Comparison of ENCODE assay signal across 16 cellular contexts in the genomic region with DNA sequence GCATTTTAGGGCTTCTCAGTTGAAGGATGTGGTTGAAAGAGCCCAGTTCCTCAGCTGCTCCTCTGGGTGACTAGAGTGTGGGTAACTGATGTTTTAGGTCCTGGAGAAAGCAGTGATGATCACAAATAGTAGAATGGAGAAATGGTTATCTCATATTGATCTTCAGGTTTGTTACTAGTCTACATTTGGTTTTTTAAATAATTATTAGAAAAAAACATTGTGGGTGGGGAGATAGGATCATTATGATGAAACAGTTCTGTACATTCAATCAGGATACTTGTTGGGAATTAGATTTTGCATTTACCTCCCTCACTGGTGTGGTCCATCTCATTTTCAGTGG. TPM values are rescaled to one million over a fixed set of nuclear protein-coding genes. Genes with fewer than 3 reads are reported as not detected.
DNase-seq lines count a peak whose midpoint lies in the region; ATAC-seq and TF ChIP-seq lines count a peak whose summit lies in the region.
"Had no signal": no experiment of that assay in that cellular context is flagged by ENCODE, and none has a peak within 500 bp of the region (broad histone marks: within the 10 kb centered on the region; RNA-seq: fewer than 3 reads in every experiment).

No MANE protein-coding gene starts in this region.

- H3K4me1 Mint-ChIP-seq in activated T-cell treated with anti-CD3 and anti-CD28 coated beads, Interleukin-2, amount 50 U/mL, for 24 hours (ENCODE audit: low read depth), result peaks cover 83% of the 10 kb centered on the region
- peaks cover 65% of the 10 kb centered on the region for H3K4me1 Mint-ChIP-seq in osteocyte (ENCODE audit: unreplicated experiment)

- peak overlapping the region; percentile 95 for H3K27ac Mint-ChIP-seq in activated T-cell treated with anti-CD3 and anti-CD28 coated beads, Interleukin-2, amount 50 U/mL, for 24 hours
- peak overlapping the region; percentile 77 for H3K27ac Mint-ChIP-seq in osteocyte (ENCODE audit: unreplicated experiment)

- no peaks in the 10 kb centered on the region for H3K9me3 Mint-ChIP-seq in activated T-cell treated with anti-CD3 and anti-CD28 coated beads, Interleukin-2, amount 50 U/mL, for 24 hours
- no peaks in the 10 kb centered on the region for H3K9me3 Mint-ChIP-seq in osteocyte (ENCODE audit: unreplicated experiment)

- H3K4me3 Mint-ChIP-seq in activated T-cell treated with anti-CD3 and anti-CD28 coated beads, Interleukin-2, amount 50 U/mL, for 24 hours, result peak overlapping the region; percentile 52
- no peak overlapping the region for H3K4me3 Mint-ChIP-seq in osteocyte (ENCODE audit: unreplicated experiment)

- no peak overlapping the region for H2AFZ ChIP-seq in OCI-LY1 (ENCODE audit: low read length)

- intact Hi-C loops in colonic mucosa (cut with DNase I), result no loop called here

- H3K9me3 ChIP-seq in OCI-LY1 (ENCODE audit: low read length) (no peaks in the 10 kb centered on the region), colonic mucosa (no peaks in the 10 kb centered on the region)
- H3K9me3 ChIP-seq: Peyer's patch, upper lobe of left lung had no signal

- DNase-seq in activated T-cell treated with anti-CD3 and anti-CD28 coated beads, Interleukin-2, amount 50 U/mL, for 24 hours, result no peak
- no peak for DNase-seq in activated T-cell treated with anti-CD3 and anti-CD28 coated beads, Interleukin-2, amount 50 U/mL, for 48 hours
- no peak for DNase-seq in colonic mucosa
- no peak for DNase-seq in osteocyte (ENCODE audit: extremely low spot score, unreplicated experiment)
- DNase-seq in AG08396 (ENCODE audit: low spot score), result no peak
- DNase-seq: DMS79 treated with DMSO at 0.1 percent for 48 hours, hippocampal formation, NCI-H1105, NCI-H446 treated with DMSO at 0.1 percent for 48 hours had no signal

- no peak for TF ChIP-seq CTCF in OCI-LY1 (IDR thresholded peaks at IDR 0.05; ENCODE audit: low read length)
- TF ChIP-seq CTCF in colonic mucosa (IDR thresholded peaks at IDR 0.05), result no peak
- TF ChIP-seq CTCF in osteocyte (IDR thresholded peaks at IDR 0.05), result no peak

- H3K27me3 Mint-ChIP-seq in activated T-cell treated with anti-CD3 and anti-CD28 coated beads, Interleukin-2, amount 50 U/mL, for 24 hours, result no peaks in the 10 kb centered on the region
- no peaks in the 10 kb centered on the region for H3K27me3 Mint-ChIP-seq in osteocyte (ENCODE audit: unreplicated experiment)

- no peak overlapping the region for H3K4me3 ChIP-seq in OCI-LY1 (ENCODE audit: low read depth, low read length, poor library complexity, severe bottlenecking)
- no peak overlapping the region for H3K4me3 ChIP-seq in colonic mucosa
- H3K4me3 ChIP-seq: Peyer's patch, upper lobe of left lung had no signal

- H3K27me3 ChIP-seq in OCI-LY1 (ENCODE audit: insufficient read depth, low read length) (no peaks in the 10 kb centered on the region), colonic mucosa (no peaks in the 10 kb centered on the region)
- H3K27me3 ChIP-seq: Peyer's patch, upper lobe of left lung had no signal

- no peaks in the 10 kb centered on the region for H3F3A ChIP-seq in OCI-LY1 (ENCODE audit: insufficient read depth, low read length)

- H3K27ac ChIP-seq in OCI-LY1 (ENCODE audit: low read depth, low read length, poor library complexity, severe bottlenecking), result peak overlapping the region; percentile 85
- peak overlapping the region; percentile 56 for H3K27ac ChIP-seq in colonic mucosa

- H3K36me3 Mint-ChIP-seq in activated T-cell treated with anti-CD3 and anti-CD28 coated beads, Interleukin-2, amount 50 U/mL, for 24 hours (ENCODE audit: low read depth), result peaks cover 41% of the 10 kb centered on the region
- no peaks in the 10 kb centered on the region for H3K36me3 Mint-ChIP-seq in osteocyte (ENCODE audit: unreplicated experiment)

- H3K9ac ChIP-seq in OCI-LY1 (ENCODE audit: low read length), result no peak overlapping the region; the same call in 1 of the 2 replicates
- no peak overlapping the region for H3K9ac ChIP-seq in colonic mucosa (ENCODE audit: low read depth in 2 of 2, low read length in 2 of 2)

- H4K20me1 ChIP-seq in OCI-LY1 (ENCODE audit: insufficient read depth, low read length), result no peaks in the 10 kb centered on the region

- H3K9me2 ChIP-seq in OCI-LY1 (ENCODE audit: low read depth, low read length), result no peaks in the 10 kb centered on the region

- H3K4me2 ChIP-seq in OCI-LY1 (ENCODE audit: low read length), result peak overlapping the region; percentile 15; the same call in 1 of the 2 replicates

- peaks cover 62% of the 10 kb centered on the region; the same call in 1 of the 2 replicates for H3K36me3 ChIP-seq in OCI-LY1 (ENCODE audit: insufficient read depth, low read length)
- no peaks in the 10 kb centered on the region for H3K36me3 ChIP-seq in colonic mucosa
- H3K36me3 ChIP-seq: Peyer's patch, upper lobe of left lung had no signal

- peaks cover 99% of the 10 kb centered on the region for H3K79me2 ChIP-seq in OCI-LY1 (ENCODE audit: insufficient read depth, low read length)

- peaks cover 96% of the 10 kb centered on the region for H3K4me1 ChIP-seq in OCI-LY1 (ENCODE audit: insufficient read depth, low read length, severe bottlenecking)
- no peaks in the 10 kb centered on the region for H3K4me1 ChIP-seq in colonic mucosa

- no peak for ATAC-seq in HG03442 (IDR thresholded peaks at IDR 0.05; ENCODE audit: unreplicated experiment)
- ATAC-seq in GM21529 (IDR thresholded peaks at IDR 0.05; ENCODE audit: unreplicated experiment), result no peak

RNA-seq across cellular contexts. Expression of gene SREBF2, which starts 24.9 kb away (rescaled TPM):
- 100 to 1,000 TPM; 159 to 192 TPM for total RNA-seq in colonic mucosa
- total RNA-seq in osteocyte, result 114 and 119 TPM in 2 replicates

RNA-seq across cellular contexts. Expression of gene SHISA8, which starts 57.0 kb away (rescaled TPM):
- total RNA-seq in colonic mucosa, result not detected
- not detected in 2 replicates for total RNA-seq in osteocyte
- total RNA-seq: H4, osteoblast, Peyer's patch had no signal

RNA-seq across cellular contexts. Expression of gene CCDC134, which starts 57.4 kb away (rescaled TPM):
- 10 to 100 TPM in 1 of 2 donors, 1 to 10 TPM in 1; 9.3 to 18.8 TPM for total RNA-seq in colonic mucosa
- total RNA-seq in osteocyte, result 7.8 and 10.0 TPM in 2 replicates
